Comparison of ENCODE assay signal across 8 cellular contexts in the genomic region with DNA sequence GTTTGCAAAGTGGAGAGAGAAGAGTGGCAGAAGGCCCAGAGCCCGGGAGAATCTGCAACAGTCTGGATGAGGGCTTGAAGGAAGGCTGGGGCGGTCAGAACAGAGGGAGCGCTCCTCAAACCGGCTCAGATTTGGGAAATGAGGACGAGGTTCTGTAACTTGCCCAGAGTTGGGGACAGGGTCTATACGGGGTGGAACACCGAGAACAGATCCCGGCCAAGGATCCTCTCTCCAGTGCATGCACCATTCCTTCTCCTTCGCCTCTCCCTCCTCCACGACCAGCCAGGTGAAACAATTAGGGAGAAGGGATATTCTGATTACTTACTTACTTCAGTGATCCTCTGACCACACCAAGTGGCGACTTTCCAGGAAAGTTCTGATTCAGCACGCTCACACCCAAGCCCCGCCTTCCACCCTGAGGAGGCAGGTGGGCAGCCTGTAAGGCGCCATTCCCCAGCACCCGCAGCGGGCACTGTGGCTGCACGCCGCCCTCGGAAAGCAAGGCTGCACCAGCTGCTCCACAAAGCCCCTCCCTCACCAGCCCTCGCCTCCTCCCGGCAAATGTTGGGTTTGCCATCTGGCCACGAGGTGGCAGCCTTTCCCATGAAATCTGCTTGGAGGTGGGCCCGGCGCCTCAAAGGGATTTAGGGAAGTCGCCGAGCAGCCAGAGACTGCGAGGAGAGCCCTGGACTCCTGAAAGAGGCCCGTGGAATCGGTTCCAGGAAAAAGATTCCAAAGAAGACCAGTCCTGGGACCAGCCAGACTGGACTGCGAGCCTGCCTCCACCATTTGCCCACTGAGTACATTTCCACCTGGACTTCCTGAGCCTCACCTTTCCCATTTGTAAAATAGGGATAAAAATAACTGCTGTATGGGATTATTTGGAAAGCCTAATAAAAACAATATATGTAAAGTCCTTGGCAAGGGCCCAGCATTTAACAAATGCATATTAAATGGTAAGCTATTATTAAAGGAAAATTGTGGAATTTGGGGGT.
DNase-seq lines count a peak whose midpoint lies in the region; ATAC-seq, FAIRE-seq and TF ChIP-seq lines count a peak whose summit lies in the region.

No MANE protein-coding gene starts in this region.

- peak; percentile 81 for ATAC-seq in GM21515 (IDR thresholded peaks at IDR 0.05; ENCODE audit: unreplicated experiment)

- H3K36me3 ChIP-seq in HUES48 (ENCODE audit: control insufficient read depth, insufficient read depth, low read length) (no peaks in the 10 kb centered on the region), NT2/D1 (ENCODE audit: insufficient read depth, insufficient read length, low read length) (no peaks in the 10 kb centered on the region), mucosa of stomach (ENCODE audit: control insufficient read depth, insufficient read depth, low read length) (no peaks in the 10 kb centered on the region)

- H3K4me1 ChIP-seq in HUES48 (ENCODE audit: control insufficient read depth, insufficient read depth, low read length) (peaks cover 14% of the 10 kb centered on the region), NT2/D1 (ENCODE audit: insufficient read depth, insufficient read length) (peaks cover 3% of the 10 kb centered on the region), mucosa of stomach (ENCODE audit: control insufficient read depth, insufficient read depth, low read length) (peaks cover 19% of the 10 kb centered on the region)

- H3K4me3 ChIP-seq in HUES48 (ENCODE audit: low read depth, low read length) (peak overlapping the region; percentile 51), NT2/D1 (ENCODE audit: insufficient read length, low read depth) (peak overlapping the region; percentile 42), mucosa of stomach (ENCODE audit: low read length) (peak overlapping the region; percentile 23)

- FAIRE-seq in D721Med (lab: Jason Lieb, UNC): peak; percentile 16

- no peak for TF ChIP-seq POLR2A in erythroblast (IDR thresholded peaks at IDR 0.05; ENCODE audit: low read length)

- peak; percentile 99 for TF ChIP-seq CTCF in D721Med (IDR thresholded peaks at IDR 0.05; ENCODE audit: insufficient read depth, missing control alignments)

- H3K9ac ChIP-seq in HUES48 (ENCODE audit: low read depth, low read length): no peak overlapping the region
- peak overlapping the region; percentile 67 for H3K9ac ChIP-seq in NT2/D1 (ENCODE audit: insufficient read length, low read depth)
- peak overlapping the region; percentile 58 for H3K9ac ChIP-seq in mucosa of stomach (ENCODE audit: low read length)

- H3K27me3 ChIP-seq in HUES48 (ENCODE audit: control insufficient read depth, insufficient read depth, low read length) (no peaks in the 10 kb centered on the region; the same call in 1 of the 2 replicates), NT2/D1 (ENCODE audit: insufficient read depth, insufficient read length) (peaks cover 15% of the 10 kb centered on the region), mucosa of stomach (ENCODE audit: control insufficient read depth, insufficient read depth, low read length) (no peaks in the 10 kb centered on the region)

- DNase-seq in D721Med (ENCODE audit: insufficient read length, low spot score): peak; percentile 77
- DNase-seq in NT2/D1 (ENCODE audit: low read depth, low spot score): peak; percentile 84
- DNase-seq in activated T-cell treated with anti-CD3 and anti-CD28 coated beads for 1 hour (ENCODE audit: low read depth): peak; percentile 54
- peak; percentile 53 to 70 for DNase-seq in erythroblast (lab: John Stamatoyannopoulos, UW)
- DNase-seq in stimulated activated CD8-positive, alpha-beta memory T cell treated with anti-CD3 and anti-CD28 coated beads, Interleukin-4, amount 100 ng/mL, for 24 hours (ENCODE audit: low read depth): peak; percentile 64

- no peak overlapping the region for H3K27ac ChIP-seq in HUES48 (ENCODE audit: low read depth, low read length)

- H3K9me3 ChIP-seq in HUES48 (ENCODE audit: control insufficient read depth, insufficient read depth, low read length) (no peaks in the 10 kb centered on the region), NT2/D1 (ENCODE audit: insufficient read depth, low read length) (no peaks in the 10 kb centered on the region), mucosa of stomach (ENCODE audit: control insufficient read depth, low read length) (no peaks in the 10 kb centered on the region)
